In genomic region chr10:99532687-99533495, GRCh38 we compare ENCODE assay signal across 8 cellular contexts. TPM values are rescaled to one million over a fixed set of nuclear protein-coding genes. Genes with fewer than 3 reads are reported as not detected.
A peak's percentile ranks its signal among the peaks of the same experiment; 100 is the strongest.
DNase-seq lines count a peak whose midpoint lies in the region; ATAC-seq and TF ChIP-seq lines count a peak whose summit lies in the region.

Gene NKX2-3 (plus strand): TSS chr10:99532942. CDS start chr10:99533132, 190 bp downstream.

- no peaks in the 10 kb centered on the region for H3K9me3 ChIP-seq in Peyer's patch
- H3K9me3 ChIP-seq in esophagus (ENCODE audit: control insufficient read depth in 2 of 2, insufficient read depth in 1 of 2, low read depth in 1 of 2, low read length in 1 of 2): peaks cover 0 to 13% of the 10 kb centered on the region in 2 donors
- H3K9me3 ChIP-seq in osteoblast (ENCODE audit: low read depth, low read length): no peaks in the 10 kb centered on the region

- H3K27ac ChIP-seq in Peyer's patch (peak within 1 kb of the TSS; percentile 70 to 92 (median 80)), esophagus (ENCODE audit: low read depth in 2 of 2, low read length in 1 of 2) (no peak within 1 kb of the TSS), osteoblast (ENCODE audit: low read depth, low read length) (no peak within 1 kb of the TSS)

- TF ChIP-seq POLR2A in Peyer's patch (IDR thresholded peaks at IDR 0.05): peak; percentile 31 to 69

- H2AFZ ChIP-seq in osteoblast (ENCODE audit: low read length): no peak within 1 kb of the TSS

- H3K4me3 ChIP-seq in Peyer's patch (peak within 1 kb of the TSS; percentile 32 to 59 (median 46)), esophagus (ENCODE audit: low read depth in 1 of 2, low read length in 2 of 2) (peak within 1 kb of the TSS; percentile 8 to 14), osteoblast (ENCODE audit: insufficient read depth, low read length) (no peak within 1 kb of the TSS)

- H3K79me2 ChIP-seq in osteoblast (ENCODE audit: insufficient read depth, low read length): no peaks in the 10 kb centered on the region

- no peak for TF ChIP-seq CTCF in Peyer's patch (IDR thresholded peaks at IDR 0.05)
- no peak for TF ChIP-seq CTCF in osteoblast (IDR thresholded peaks at IDR 0.05; ENCODE audit: extremely low read depth, low read depth, low read length)

- peaks cover 0 to 30% (median 3%) of the 10 kb centered on the region in 4 donors for H3K4me1 ChIP-seq in Peyer's patch
- H3K4me1 ChIP-seq in esophagus (ENCODE audit: control insufficient read depth in 2 of 2, insufficient read depth in 2 of 2, low read length in 1 of 2): peaks cover 10 to 20% of the 10 kb centered on the region in 2 donors
- no peaks in the 10 kb centered on the region for H3K4me1 ChIP-seq in osteoblast (ENCODE audit: insufficient read depth, low read length)

- H3K4me2 ChIP-seq in osteoblast (ENCODE audit: insufficient read depth, low read length): no peak within 1 kb of the TSS

- 5 to 7% methylated on average over 51 of the region's 51 CpGs for WGBS in esophagus, 2 donors

- DNase-seq in CD1c-positive myeloid dendritic cell (ENCODE audit: extremely low spot score) (peak; percentile 68), Peyer's patch (peak; percentile 58 to 93 (median 81)), osteoblast (ENCODE audit: insufficient read length, low spot score, missing footprints) (peak; percentile 88), GOT3 (lab: John Stamatoyannopoulos, UW) (no peak), NCI-H187 treated with DMSO at 0.1 percent for 48 hours (lab: John Stamatoyannopoulos, UW) (no peak), T1000 (lab: John Stamatoyannopoulos, UW) (no peak)

- H3K36me3 ChIP-seq in Peyer's patch (no peaks in the 10 kb centered on the region), esophagus (ENCODE audit: control insufficient read depth in 2 of 2, insufficient read depth in 2 of 2, low read length in 1 of 2) (no peaks in the 10 kb centered on the region), osteoblast (ENCODE audit: insufficient read depth, low read length) (no peaks in the 10 kb centered on the region)

- H4K20me1 ChIP-seq in osteoblast (ENCODE audit: insufficient read depth, low read length): no peaks in the 10 kb centered on the region

- ATAC-seq in GM21619 (IDR thresholded peaks at IDR 0.05; ENCODE audit: unreplicated experiment): peak; percentile 56

- H3K27me3 ChIP-seq in Peyer's patch (peaks cover 0 to 24% of the 10 kb centered on the region in 2 donors), esophagus (ENCODE audit: control insufficient read depth in 1 of 2, insufficient read depth in 2 of 2, low read length in 2 of 2) (peaks cover 25 to 57% of the 10 kb centered on the region in 2 donors), osteoblast (ENCODE audit: insufficient read depth, low read length) (peaks cover 97% of the 10 kb centered on the region)

RNA-seq across cellular contexts. Expression of gene NKX2-3, which starts in this region (rescaled TPM):
- total RNA-seq in Peyer's patch (10 to 100 TPM in 2 of 4 donors, 1 to 10 TPM in 2; 4.9 to 19.0 (median 8.7) TPM), osteoblast (not detected in 2 replicates)
- polyA plus RNA-seq in esophagus: 1 to 10 TPM in 1 of 2 donors, under 1 TPM in 1; 0.14 to 1.1 TPM

Comparison
In these comparisons a context has a peak if more than half of its experiments do, and no peak if none do; other contexts are left out.
1. Peak in DNase-seq in osteoblast; RNA of the gene not detected or under 1 TPM.
2. DNase-seq: peak in CD1c-positive myeloid dendritic cell (single experiment) and Peyer's patch (3 of 3); none in GOT3 (single experiment), NCI-H187 treated with DMSO at 0.1 percent for 48 hours (single experiment) and T1000 (single experiment).
3. H3K27ac ChIP-seq: peak in Peyer's patch (4 of 4); none in esophagus (0 of 2) and osteoblast (single experiment).